Comparison of ENCODE assay signal across 8 cellular contexts in the genomic region with DNA sequence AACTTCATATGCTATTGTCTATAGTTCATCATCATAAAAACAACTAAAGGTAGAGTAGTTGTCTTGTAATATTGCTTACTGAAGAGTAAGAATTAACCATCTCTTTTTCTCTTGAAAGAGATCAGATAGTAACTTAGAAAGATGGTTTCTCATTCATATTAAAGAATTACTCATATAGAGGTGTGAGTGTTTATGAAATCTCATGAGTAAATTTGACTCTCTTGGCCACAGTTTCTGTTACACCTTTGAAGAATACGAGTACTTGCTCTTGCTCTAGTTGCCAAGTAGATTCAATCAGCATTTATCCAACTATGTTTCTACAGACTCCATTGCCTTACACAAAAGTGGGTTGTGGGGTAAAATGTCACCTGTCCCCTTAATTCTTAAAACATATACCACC.
"Had no signal": no experiment of that assay in that cellular context is flagged by ENCODE, and none has a peak within 500 bp of the region (broad histone marks: within the 10 kb centered on the region; RNA-seq: fewer than 3 reads in every experiment).

No MANE protein-coding gene starts in this region.

- DNase-seq: GDM1, GF-D8 had no signal

- ATAC-seq: GM12878 had no signal

- H3K4me3 ChIP-seq: GM12878 had no signal

- FAIRE-seq: G401.6, GM12878, GM12891, GM12892, GM18507, GM19239 had no signal
